25 cellular contexts compared by ENCODE assay signal in genomic region chr4:99612281-99612680, GRCh38. TPM values are rescaled to one million over a fixed set of nuclear protein-coding genes. Genes with fewer than 3 reads are reported as not detected.
DNase-seq lines count a peak whose midpoint lies in the region; ATAC-seq and TF ChIP-seq lines count a peak whose summit lies in the region.
"Had no signal": no experiment of that assay in that cellular context is flagged by ENCODE, and none has a peak within 500 bp of the region (broad histone marks: within the 10 kb centered on the region; RNA-seq: fewer than 3 reads in every experiment).

No MANE protein-coding gene starts in this region.

- no peak for TF ChIP-seq POLR2A in gastrocnemius medialis (IDR thresholded peaks at IDR 0.05)

- in situ Hi-C loops in gastrocnemius medialis (cut with MboI; ENCODE audit: low sequenced_read_pairs in 4 of 4) = no loop called here

- ATAC-seq in left ventricle myocardium superior (peak; percentile 59), gastrocnemius medialis (peak; percentile 94 to 97), HG03280 (IDR thresholded peaks at IDR 0.05; ENCODE audit: unreplicated experiment) (no peak)
- no peak for ATAC-seq in stimulated activated memory B cell treated with anti-CD40 and anti-IgM and Interleukin-4, amounts not matched to agents 10 μg/mL and 1 μg/mL and 100 μg/mL, for 72 hours

- H3K36me3 Mint-ChIP-seq in stimulated activated memory B cell treated with anti-CD40 and anti-IgM and Interleukin-4, amounts not matched to agents 10 μg/mL and 1 μg/mL and 100 μg/mL, for 72 hours = no peaks in the 10 kb centered on the region
- H3K36me3 Mint-ChIP-seq: CD4-positive, alpha-beta memory T cell; IgD-negative memory B cell had no signal

- no peaks in the 10 kb centered on the region for H3K27me3 ChIP-seq in gastrocnemius medialis

- peak overlapping the region in 3 of 4 donors; percentile 16 to 49 (median 19) for H3K27ac ChIP-seq in gastrocnemius medialis
- H3K27ac ChIP-seq: KMS-11, RWPE1 had no signal

- DNase-seq in M059J (ENCODE audit: low read depth) = peak; percentile 5
- peak; percentile 15 for DNase-seq in RKO (ENCODE audit: low spot score)
- DNase-seq in left ventricle myocardium superior = no peak
- peak in 1 of 2 donors; percentile 26 for DNase-seq in gastrocnemius medialis
- no peak for DNase-seq in amygdala (lab: John Stamatoyannopoulos, UW)
- DNase-seq: C1 segment of cervical spinal cord; CD4-positive, alpha-beta memory T cell; COR-L47; DMS53; HCEC 1CT; NCI-H1092; NCI-H1417 treated with DMSO at 0.1 percent for 48 hours; NCI-H1694 treated with DMSO at 0.1 percent for 48 hours; NCI-H2081; NCI-H2227 treated with DMSO at 0.1 percent for 48 hours; NCI-H510A; NCI-H69; SK-N-SH had no signal

- no peak overlapping the region for H3K4me3 Mint-ChIP-seq in stimulated activated memory B cell treated with anti-CD40 and anti-IgM and Interleukin-4, amounts not matched to agents 10 μg/mL and 1 μg/mL and 100 μg/mL, for 72 hours
- H3K4me3 Mint-ChIP-seq: CD4-positive, alpha-beta memory T cell; IgD-negative memory B cell had no signal

- H3K4me3 ChIP-seq in gastrocnemius medialis = no peak overlapping the region

- H3K4me1 ChIP-seq in gastrocnemius medialis = peaks cover 33 to 43% of the 10 kb centered on the region in 2 donors

- peaks cover 26% of the 10 kb centered on the region for H3K27me3 Mint-ChIP-seq in stimulated activated memory B cell treated with anti-CD40 and anti-IgM and Interleukin-4, amounts not matched to agents 10 μg/mL and 1 μg/mL and 100 μg/mL, for 72 hours

- intact Hi-C loops in left ventricle myocardium superior (cut with micrococcal nuclease) (no loop called here), gastrocnemius medialis (cut with DNase I; ENCODE audit: low total_unique reads) (loop anchor here (5.0 kb wide), 1 partner anchor 50 kb away; the partner anchor contains the start of gene TRMT10A)

- no peak for TF ChIP-seq CTCF in gastrocnemius medialis (IDR thresholded peaks at IDR 0.05 in 4 of 5, conservative IDR thresholded peaks at IDR 0.05 in 1 of 5)

- H3K9me3 ChIP-seq in gastrocnemius medialis = no peaks in the 10 kb centered on the region
- H3K9me3 ChIP-seq: SK-N-SH had no signal

- no peak overlapping the region for H3K27ac Mint-ChIP-seq in stimulated activated memory B cell treated with anti-CD40 and anti-IgM and Interleukin-4, amounts not matched to agents 10 μg/mL and 1 μg/mL and 100 μg/mL, for 72 hours
- H3K27ac Mint-ChIP-seq: CD4-positive, alpha-beta memory T cell; IgD-negative memory B cell had no signal

- H3K36me3 ChIP-seq in gastrocnemius medialis = no peaks in the 10 kb centered on the region

- no peaks in the 10 kb centered on the region for H3K9me3 Mint-ChIP-seq in stimulated activated memory B cell treated with anti-CD40 and anti-IgM and Interleukin-4, amounts not matched to agents 10 μg/mL and 1 μg/mL and 100 μg/mL, for 72 hours
- H3K9me3 Mint-ChIP-seq: IgD-negative memory B cell had no signal

- H3K4me1 Mint-ChIP-seq in stimulated activated memory B cell treated with anti-CD40 and anti-IgM and Interleukin-4, amounts not matched to agents 10 μg/mL and 1 μg/mL and 100 μg/mL, for 72 hours = no peaks in the 10 kb centered on the region
- H3K4me1 Mint-ChIP-seq: CD4-positive, alpha-beta memory T cell; IgD-negative memory B cell had no signal

RNA-seq across cellular contexts. Expression of gene MTTP, which starts 37.7 kb away (rescaled TPM):
- total RNA-seq in M059J (2014; rRNA removed; shearing (Covaris generic)) = 0.22 and 1.9 TPM in 2 replicates
- total RNA-seq in left ventricle myocardium superior (2.0 TPM), gastrocnemius medialis (under 1 TPM in 3 of 4 donors, not detected in 1; 0.33 to 0.63 (median 0.59) TPM)
- total RNA-seq: A673 had no signal

RNA-seq across cellular contexts. Expression of gene C4orf54, which starts 45.3 kb away (rescaled TPM):
- total RNA-seq in M059J (2014; rRNA removed; shearing (Covaris generic)) = 0.02 and 0.37 TPM in 2 replicates
- total RNA-seq in left ventricle myocardium superior = 0.77 TPM
- 10 to 100 TPM; 30.6 to 68.3 (median 43.6) TPM for total RNA-seq in gastrocnemius medialis
- total RNA-seq: A673; CD4-positive, alpha-beta memory T cell; H1 had no signal

RNA-seq across cellular contexts. Expression of gene TRMT10A, which starts 48.4 kb away (rescaled TPM):
- 3.4 and 3.7 TPM in 2 replicates for total RNA-seq in M059J (2014; rRNA removed; shearing (Covaris generic))
- total RNA-seq in left ventricle myocardium superior (4.6 TPM), gastrocnemius medialis (1 to 10 TPM; 2.6 to 7.3 (median 5.9) TPM)

Comparison
In these comparisons a context has a peak if more than half of its experiments do, and no peak if none do; other contexts are left out.
1. DNase-seq: peak in M059J (single experiment) and RKO (single experiment); none in left ventricle myocardium superior (single experiment) and amygdala (0 of 56).
2. ATAC-seq: peak in left ventricle myocardium superior (single experiment) and gastrocnemius medialis (2 of 2); none in HG03280 (single experiment) and stimulated activated memory B cell treated with anti-CD40 and anti-IgM and Interleukin-4, amounts not matched to agents 10 μg/mL and 1 μg/mL and 100 μg/mL, for 72 hours (single experiment).
3. RNA of gene C4orf54, which starts 45.3 kb away (total RNA-seq): 30.6 to 68.3 TPM in gastrocnemius medialis; 0.77 TPM in left ventricle myocardium superior (single experiment) and 0.02 to 0.37 TPM in M059J; every median in the first group is over 10 times any median in the second.